In the genomic region with DNA sequence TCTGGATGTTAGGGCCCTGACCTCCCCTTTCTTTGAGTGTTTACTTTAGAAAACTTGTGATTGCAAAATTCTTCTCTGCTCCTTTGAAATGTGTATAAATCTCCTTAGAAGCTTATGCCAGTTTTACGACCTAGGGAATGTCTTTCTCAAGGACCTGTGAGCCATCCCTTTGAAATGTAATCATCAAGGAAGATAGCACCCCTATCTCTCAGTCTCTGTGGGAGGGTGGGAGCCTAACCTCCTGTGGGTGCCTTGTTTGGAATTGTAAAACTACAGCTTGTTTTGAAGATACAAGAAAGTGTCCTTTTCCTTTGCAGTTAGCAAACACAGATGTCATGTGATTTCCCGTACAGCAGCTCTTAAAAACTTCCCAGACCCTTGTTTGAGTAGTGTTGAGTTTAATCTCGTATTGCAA, we compare ENCODE assay signal across 10 cellular contexts. TPM values are rescaled to one million over a fixed set of nuclear protein-coding genes. Genes with fewer than 3 reads are reported as not detected.
A peak's percentile ranks its signal among the peaks of the same experiment; 100 is the strongest.
DNase-seq lines count a peak whose midpoint lies in the region; ATAC-seq and TF ChIP-seq lines count a peak whose summit lies in the region.
"Had no signal": no experiment of that assay in that cellular context is flagged by ENCODE, and none has a peak within 500 bp of the region (broad histone marks: within the 10 kb centered on the region; RNA-seq: fewer than 3 reads in every experiment).

No MANE protein-coding gene starts in this region.

- H3K36me3 ChIP-seq in esophagus squamous epithelium (no peaks in the 10 kb centered on the region), prostate gland (no peaks in the 10 kb centered on the region)

- peaks cover 0 to 12% (median 0%) of the 10 kb centered on the region in 3 donors for H3K9me3 ChIP-seq in esophagus squamous epithelium
- H3K9me3 ChIP-seq in prostate gland, result no peaks in the 10 kb centered on the region

- intact Hi-C loops in esophagus squamous epithelium (cut with DNase I) (no loop called here), prostate gland (cut with DNase I) (loop anchor here (5.0 kb wide), 1 partner anchor 153 kb away; a partner anchor contains a TSS)

- DNase-seq in EH (ENCODE audit: low read depth), result peak; percentile 78
- DNase-seq in NOMO-1 treated with DMSO at 0.1 percent for 48 hours (lab: John Stamatoyannopoulos, UW; ENCODE audit: unreplicated experiment), result peak; percentile 13
- DNase-seq in esophagus squamous epithelium (lab: John Stamatoyannopoulos, UW), result no peak
- peak; percentile 54 for DNase-seq in prostate gland (ENCODE audit: low spot score)
- DNase-seq in RPMI8226, result no peak
- no peak for DNase-seq in SIG-M5 (lab: John Stamatoyannopoulos, UW)
- DNase-seq in NCI-H1930 (lab: John Stamatoyannopoulos, UW), result no peak
- DNase-seq: KG1, SHP77 had no signal

- WGBS in esophagus squamous epithelium, 2 donors, result 40 to 50% methylated on average over 3 of the region's 3 CpGs
- WGBS in prostate gland, result 13% methylated on average over 3 of the region's 3 CpGs

- TF ChIP-seq POLR2A in esophagus squamous epithelium (IDR thresholded peaks at IDR 0.05) (no peak), prostate gland (IDR thresholded peaks at IDR 0.05) (no peak)

- no peaks in the 10 kb centered on the region for H3K27me3 ChIP-seq in esophagus squamous epithelium
- no peaks in the 10 kb centered on the region for H3K27me3 ChIP-seq in prostate gland (replicated peaks; ENCODE audit: insufficient read depth)

- ATAC-seq in HG03439 (IDR thresholded peaks at IDR 0.05; ENCODE audit: unreplicated experiment), result no peak

- H3K4me3 ChIP-seq in esophagus squamous epithelium (peak overlapping the region in 3 of 4 donors; percentile 76 to 85 (median 79)), prostate gland (no peak overlapping the region)

- no peak for TF ChIP-seq CTCF in esophagus squamous epithelium (IDR thresholded peaks at IDR 0.05)
- TF ChIP-seq CTCF in prostate gland (IDR thresholded peaks at IDR 0.05), result no peak

- peak overlapping the region; percentile 11 to 98 (median 96) for H3K27ac ChIP-seq in esophagus squamous epithelium
- peak overlapping the region; percentile 87 to 92 for H3K27ac ChIP-seq in prostate gland

- H3K4me1 ChIP-seq in esophagus squamous epithelium (peaks cover 0 to 51% (median 3%) of the 10 kb centered on the region in 3 donors), prostate gland (replicated peaks) (no peaks in the 10 kb centered on the region)

RNA-seq across cellular contexts. Expression of a gene that starts 3.3 kb away (rescaled TPM):
- total RNA-seq in esophagus squamous epithelium (not detected), prostate gland (not detected)

RNA-seq across cellular contexts. Expression of a gene that starts 16.3 kb away (rescaled TPM):
- 1 to 10 TPM in 1 of 4 donors, under 1 TPM in 3; 0.18 to 1.2 (median 0.65) TPM for total RNA-seq in esophagus squamous epithelium
- 1 to 10 TPM; 1.9 to 3.7 TPM for total RNA-seq in prostate gland

RNA-seq across cellular contexts. Expression of a gene that starts 42.5 kb away (rescaled TPM):
- 10 to 100 TPM; 13.2 to 28.2 (median 24.8) TPM for total RNA-seq in esophagus squamous epithelium
- total RNA-seq in prostate gland, result 10 to 100 TPM; 38.8 to 43.2 TPM

Comparison
In these comparisons a context has a peak if more than half of its experiments do, and no peak if none do; other contexts are left out.
1. DNase-seq: peak in EH (single experiment), NOMO-1 treated with DMSO at 0.1 percent for 48 hours (single experiment) and prostate gland (single experiment); none in esophagus squamous epithelium (single experiment), RPMI8226 (single experiment), SIG-M5 (single experiment) and NCI-H1930 (0 of 2).
2. H3K4me3 ChIP-seq: peak in esophagus squamous epithelium (3 of 4); none in prostate gland (0 of 2).